Comparison of ENCODE assay signal across 13 cellular contexts in the genomic region with DNA sequence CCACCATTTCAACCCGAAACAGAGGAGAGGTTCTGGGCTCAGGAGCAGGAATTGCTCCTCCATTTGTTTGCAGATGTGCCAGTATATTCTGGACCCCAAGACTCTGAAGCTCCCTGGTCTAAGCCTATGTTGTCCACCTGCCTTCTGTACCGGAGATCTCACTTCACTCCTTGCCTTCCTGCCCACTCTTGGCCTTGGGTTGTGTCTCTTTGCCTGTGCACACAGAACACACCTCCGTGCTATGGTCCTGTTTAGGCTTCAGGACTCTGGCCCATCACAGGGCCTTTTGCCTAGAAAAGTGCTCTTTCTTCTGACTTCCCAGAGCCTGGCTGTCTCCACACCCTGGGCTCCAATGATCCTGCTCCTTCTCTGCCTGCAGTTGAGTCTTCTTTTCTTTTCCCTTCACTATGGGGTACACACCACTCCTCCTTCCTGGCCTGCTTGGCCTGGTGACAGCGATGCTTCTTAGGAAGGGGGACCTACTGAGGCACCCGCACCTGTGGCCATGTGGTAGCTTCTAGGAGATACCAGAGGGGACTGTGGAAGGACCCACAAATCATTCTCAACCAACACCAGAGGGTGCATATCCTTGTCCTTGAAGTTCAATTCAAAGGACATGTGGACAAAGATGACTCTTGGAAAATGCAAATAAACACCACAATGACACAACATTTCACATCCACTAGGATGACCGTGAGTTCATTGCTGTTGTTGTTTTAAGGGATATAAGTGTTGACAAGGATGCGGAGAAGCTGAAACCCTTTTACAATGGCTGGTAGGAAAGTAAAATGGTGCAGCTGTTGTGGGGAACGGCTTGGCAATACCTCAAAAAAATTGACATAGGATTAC.
"Had no signal": no experiment of that assay in that cellular context is flagged by ENCODE, and none has a peak within 500 bp of the region (broad histone marks: within the 10 kb centered on the region; RNA-seq: fewer than 3 reads in every experiment).

No MANE protein-coding gene starts in this region.

- FAIRE-seq: kidney had no signal

- H3K27ac ChIP-seq: hepatocyte had no signal

- H3K27me3 ChIP-seq: hepatocyte had no signal

- H3K4me3 ChIP-seq: hepatocyte, smooth muscle cell had no signal

- DNase-seq: effector memory CD8-positive, alpha-beta T cell; foreskin melanocyte; head of caudate nucleus; kidney; left cardiac atrium; mesendoderm; naive B cell; right cardiac atrium; stimulated activated CD4-positive, alpha-beta T cell treated with anti-CD3 and anti-CD28 coated beads, Interleukin-2, amount 100 ng/mL, for 48 hours; stimulated activated naive CD4-positive, alpha-beta T cell treated with Interleukin-2 at 50 U/mL for 16 hours; trophoblast cell had no signal
